11 cellular contexts compared by ENCODE assay signal in genomic region chr12:93802698-93803097, GRCh38.
DNase-seq lines count a peak whose midpoint lies in the region; ATAC-seq and TF ChIP-seq lines count a peak whose summit lies in the region.
"Had no signal": no experiment of that assay in that cellular context is flagged by ENCODE, and none has a peak within 500 bp of the region (broad histone marks: within the 10 kb centered on the region; RNA-seq: fewer than 3 reads in every experiment).

No MANE protein-coding gene starts in this region.

- H3K36me3 ChIP-seq in fibroblast of lung (ENCODE audit: control insufficient read depth, insufficient read depth, low read length), result no peaks in the 10 kb centered on the region
- H3K36me3 ChIP-seq in osteoblast (ENCODE audit: insufficient read depth, low read length), result no peaks in the 10 kb centered on the region
- H3K36me3 ChIP-seq: MG63 had no signal

- DNase-seq in AG20443 (ENCODE audit: low spot score), result peak; percentile 44
- peak; percentile 24 for DNase-seq in NCI-H69 (lab: John Stamatoyannopoulos, UW)
- peak; percentile 40 to 77 for DNase-seq in fibroblast of lung (ENCODE audit: low read depth in 2 of 2)
- no peak for DNase-seq in osteoblast (ENCODE audit: insufficient read length, low spot score, missing footprints)
- no peak for DNase-seq in NOMO-1 treated with dmso at 0.1 percent for 144 hours (lab: John Stamatoyannopoulos, UW; ENCODE audit: unreplicated experiment)
- DNase-seq in 8988T, result no peak
- no peak for DNase-seq in RPMI8226
- DNase-seq: Calu3 had no signal

- peak overlapping the region; percentile 15 for H3K27ac ChIP-seq in fibroblast of lung (ENCODE audit: insufficient read depth, low read length)
- H3K27ac ChIP-seq in osteoblast (ENCODE audit: low read depth, low read length), result peak overlapping the region; percentile 85

- TF ChIP-seq CTCF in fibroblast of lung (conservative IDR thresholded peaks at IDR 0.05 in 1 of 2, IDR thresholded peaks at IDR 0.05 in 1 of 2; ENCODE audit: low read depth in 1 of 2, low read length in 2 of 2) (peak; percentile 54 to 56), osteoblast (IDR thresholded peaks at IDR 0.05; ENCODE audit: extremely low read depth, low read depth, low read length) (peak; percentile 58)

- H3K4me1 ChIP-seq in fibroblast of lung (ENCODE audit: control insufficient read depth, extremely low read depth, insufficient read depth, low read length), result peaks cover 13% of the 10 kb centered on the region
- peaks cover 38% of the 10 kb centered on the region for H3K4me1 ChIP-seq in osteoblast (ENCODE audit: insufficient read depth, low read length)

- H3K27me3 ChIP-seq in fibroblast of lung (ENCODE audit: control insufficient read depth, insufficient read depth, low read length) (no peaks in the 10 kb centered on the region), osteoblast (ENCODE audit: insufficient read depth, low read length) (no peaks in the 10 kb centered on the region)
- H3K27me3 ChIP-seq: MG63 had no signal

- H3K4me2 ChIP-seq in fibroblast of lung (ENCODE audit: extremely low read depth, insufficient read depth, low read length), result no peak overlapping the region
- peak overlapping the region; percentile 77 for H3K4me2 ChIP-seq in osteoblast (ENCODE audit: insufficient read depth, low read length)

- no peak overlapping the region for H3K4me3 ChIP-seq in fibroblast of lung (replicated peaks in 1 of 4; ENCODE audit: control extremely low read depth in 1 of 4, insufficient read depth in 1 of 4, low read depth in 3 of 4, low read length in 4 of 4)
- H3K4me3 ChIP-seq in osteoblast (ENCODE audit: insufficient read depth, low read length), result peak overlapping the region; percentile 27
- H3K4me3 ChIP-seq: MG63 had no signal

- no peaks in the 10 kb centered on the region for H4K20me1 ChIP-seq in fibroblast of lung (ENCODE audit: control insufficient read depth, extremely low read depth, insufficient read depth, low read length)
- no peaks in the 10 kb centered on the region for H4K20me1 ChIP-seq in osteoblast (ENCODE audit: insufficient read depth, low read length)

- H2AFZ ChIP-seq in fibroblast of lung (ENCODE audit: low read length) (no peak overlapping the region), osteoblast (ENCODE audit: low read length) (peak overlapping the region; percentile 64)

- no peaks in the 10 kb centered on the region for H3K9me3 ChIP-seq in fibroblast of lung (ENCODE audit: control insufficient read depth, insufficient read depth, low read depth, low read length)
- H3K9me3 ChIP-seq in osteoblast (ENCODE audit: low read depth, low read length), result no peaks in the 10 kb centered on the region
- H3K9me3 ChIP-seq: MG63 had no signal

- no peak for ATAC-seq in GM21381 (IDR thresholded peaks at IDR 0.05; ENCODE audit: unreplicated experiment)
- ATAC-seq: activated T-helper 17 cell treated with anti-CD3 and anti-CD28 coated beads, Interleukin-2, amount 50 U/mL, for 72 hours had no signal

- no peak overlapping the region for H3K9ac ChIP-seq in fibroblast of lung (ENCODE audit: insufficient read depth, low read length)

- H3K79me2 ChIP-seq in fibroblast of lung (ENCODE audit: control insufficient read depth, insufficient read depth, low read length) (no peaks in the 10 kb centered on the region), osteoblast (ENCODE audit: insufficient read depth, low read length) (peaks cover 12% of the 10 kb centered on the region)

Comparison
In these comparisons a context has a peak if more than half of its experiments do, and no peak if none do; other contexts are left out.
1. DNase-seq: peak in AG20443 (single experiment), NCI-H69 (single experiment) and fibroblast of lung (2 of 2); none in osteoblast (single experiment), NOMO-1 treated with dmso at 0.1 percent for 144 hours (single experiment), 8988T (single experiment) and RPMI8226 (single experiment).